20 cellular contexts compared by ENCODE assay signal in the genomic region with DNA sequence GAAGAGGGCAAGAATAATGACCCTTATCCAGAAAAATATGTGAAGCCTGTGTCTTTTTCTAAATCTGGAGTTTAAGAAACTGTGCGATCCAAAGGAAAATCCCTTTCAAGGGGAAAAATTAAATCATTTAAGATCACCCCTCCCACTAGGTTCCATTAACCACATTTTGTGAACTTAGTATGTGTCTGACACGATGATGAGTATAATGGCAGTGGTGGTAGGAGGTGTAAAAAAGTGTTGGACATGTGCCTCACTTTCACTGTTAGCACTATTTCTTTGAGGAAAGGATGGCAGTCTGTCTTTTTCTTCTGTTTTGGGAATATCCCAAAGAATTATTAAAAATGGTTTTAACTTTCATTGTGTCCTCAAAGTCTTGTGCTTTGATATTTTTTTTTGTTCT.
DNase-seq lines count a peak whose midpoint lies in the region; ATAC-seq, FAIRE-seq and TF ChIP-seq lines count a peak whose summit lies in the region.
"Had no signal": no experiment of that assay in that cellular context is flagged by ENCODE, and none has a peak within 500 bp of the region (broad histone marks: within the 10 kb centered on the region; RNA-seq: fewer than 3 reads in every experiment).

No MANE protein-coding gene starts in this region.

- peak overlapping the region; percentile 35 for H3K23ac ChIP-seq in IMR-90 (ENCODE audit: low read depth, low read length)

- ATAC-seq in HepG2 (no peak), right lobe of liver (no peak), IMR-90 (ENCODE audit: low read depth) (no peak), GM19395 (IDR thresholded peaks at IDR 0.05; ENCODE audit: unreplicated experiment) (no peak)
- peak; percentile 25 for ATAC-seq in activated T-helper 17 cell treated with anti-CD3 and anti-CD28 coated beads, Interleukin-2, amount 50 U/mL, for 72 hours (replicated peaks)

- H3K27me3 Mint-ChIP-seq in activated T-helper 17 cell treated with anti-CD3 and anti-CD28 coated beads, Interleukin-2, amount 50 U/mL, for 72 hours: no peaks in the 10 kb centered on the region
- H3K27me3 Mint-ChIP-seq: CD4-positive, alpha-beta memory T cell had no signal

- no peak overlapping the region for H3K14ac ChIP-seq in IMR-90 (replicated peaks; ENCODE audit: low read depth, low read length)

- no peak overlapping the region for H3K56ac ChIP-seq in IMR-90 (ENCODE audit: extremely low read depth, insufficient read depth, low read length)

- H3K4me1 ChIP-seq in HepG2 (ENCODE audit: insufficient read depth, low read length): peaks cover 18% of the 10 kb centered on the region
- H3K4me1 ChIP-seq in right lobe of liver: peaks cover 0 to 4% (median 0%) of the 10 kb centered on the region in 4 donors
- H3K4me1 ChIP-seq in IMR-90 (ENCODE audit: control insufficient read depth, insufficient read depth, low read length): peaks cover 13% of the 10 kb centered on the region
- H3K4me1 ChIP-seq: BE2C had no signal

- TF ChIP-seq CTCF in HepG2 (CRISPR knock-in tag; IDR thresholded peaks at IDR 0.05) (no peak), right lobe of liver (IDR thresholded peaks at IDR 0.05) (no peak), IMR-90 (conservative IDR thresholded peaks at IDR 0.05; ENCODE audit: low read depth, low read length) (no peak)

- no peaks in the 10 kb centered on the region for H3K36me3 ChIP-seq in HepG2 (replicated peaks in 1 of 2; ENCODE audit: control insufficient read depth in 1 of 2, insufficient read depth in 2 of 2, low read length in 2 of 2)
- H3K36me3 ChIP-seq in right lobe of liver: no peaks in the 10 kb centered on the region
- no peaks in the 10 kb centered on the region for H3K36me3 ChIP-seq in IMR-90 (ENCODE audit: control insufficient read depth, insufficient read depth, low read length)
- H3K36me3 ChIP-seq: BE2C had no signal

- H2AK9ac ChIP-seq in IMR-90 (replicated peaks; ENCODE audit: low read depth, low read length, poor library complexity): no peak overlapping the region

- no peak overlapping the region for H3K4me3 ChIP-seq in HepG2 (replicated peaks in 1 of 3; ENCODE audit: insufficient read depth in 1 of 3, low read depth in 2 of 3, low read length in 3 of 3)
- H3K4me3 ChIP-seq in right lobe of liver: no peak overlapping the region
- no peak overlapping the region for H3K4me3 ChIP-seq in IMR-90 (ENCODE audit: insufficient read depth, low read depth, low read length)

- H3K27me3 ChIP-seq in HepG2 (ENCODE audit: control insufficient read depth in 1 of 2, insufficient read depth in 2 of 2, low read length in 2 of 2) (no peaks in the 10 kb centered on the region), right lobe of liver (no peaks in the 10 kb centered on the region), IMR-90 (ENCODE audit: control insufficient read depth, insufficient read depth, low read length) (no peaks in the 10 kb centered on the region)
- H3K27me3 ChIP-seq: BE2C had no signal

- H3K4me3 Mint-ChIP-seq in activated T-helper 17 cell treated with anti-CD3 and anti-CD28 coated beads, Interleukin-2, amount 50 U/mL, for 72 hours: no peak overlapping the region
- H3K4me3 Mint-ChIP-seq: CD4-positive, alpha-beta memory T cell; H9 had no signal

- H3K27ac ChIP-seq in HepG2 (ENCODE audit: extremely low read length, insufficient read depth, low read length) (no peak overlapping the region), right lobe of liver (no peak overlapping the region), IMR-90 (ENCODE audit: insufficient read depth, low read length) (no peak overlapping the region)
- H3K27ac ChIP-seq: C4-2B had no signal

- H2AFZ ChIP-seq in HepG2 (ENCODE audit: low read length) (no peak overlapping the region), IMR-90 (replicated peaks; ENCODE audit: low read length, poor library complexity) (no peak overlapping the region)

- H4K5ac ChIP-seq in IMR-90 (ENCODE audit: low read depth, low read length): peak overlapping the region; percentile 84; the same call in 1 of the 2 replicates

- DNase-seq in HepG2 (ENCODE audit: low spot score): no peak
- DNase-seq in right lobe of liver: no peak
- no peak for DNase-seq in IMR-90
- peak; percentile 29 for DNase-seq in superior temporal gyrus (ENCODE audit: extremely low spot score)
- no peak for DNase-seq in T-helper 2 cell
- DNase-seq in COLO829 (ENCODE audit: low spot score): no peak
- DNase-seq: BE2C; CD4-positive, alpha-beta memory T cell; COR-L47; DMS153; DND-41; GDM1; GOT3; H9 had no signal

- peak; percentile 8 for FAIRE-seq in HepG2 (lab: Jason Lieb, UNC)
- FAIRE-seq: A204.1, D721Med, GM12892 had no signal

- peak overlapping the region; percentile 69 for H2BK120ac ChIP-seq in IMR-90 (ENCODE audit: low read depth, low read length)

- peak overlapping the region; percentile 84; the same call in 1 of the 2 replicates for H3K18ac ChIP-seq in IMR-90 (ENCODE audit: low read depth, low read length)

- H2BK20ac ChIP-seq in IMR-90 (ENCODE audit: low read depth, low read length): peak overlapping the region; percentile 72; the same call in 1 of the 2 replicates

- H3K79me1 ChIP-seq in IMR-90 (ENCODE audit: low read depth in 1 of 2, low read length in 2 of 2): 0 out of 4 replicates have a peak, but pooled peaks cover 0 to 3% of the 10 kb centered on the region in 2 experiments

- 51% methylated on average over 2 of the region's 2 CpGs for WGBS in HepG2 (ENCODE audit: low lambda C conversion rate)
- 82% methylated on average over 2 of the region's 2 CpGs for WGBS in right lobe of liver (ENCODE audit: insufficient coverage, low coverage, low lambda C conversion rate, missing lambda C conversion rate)
- no CpG with 5 or more reads among the region's 2 CpGs for WGBS in IMR-90 (ENCODE audit: extremely low coverage in 2 of 2, insufficient read length in 1 of 2), 2 experiments

- TF ChIP-seq RAD21 in HepG2 (CRISPR knock-in tag; IDR thresholded peaks at IDR 0.05) (no peak), IMR-90 (IDR thresholded peaks at IDR 0.05; ENCODE audit: low read length) (no peak)

- intact Hi-C loops in HepG2 (cut with micrococcal nuclease; ENCODE audit: unreplicated experiment): no loop called here
- intact Hi-C loops in right lobe of liver (cut with DNase I): no loop called here
- intact Hi-C loops in IMR-90 (cut with micrococcal nuclease): no loop called here

- H3K4me2 ChIP-seq in HepG2 (ENCODE audit: low read depth, low read length) (no peak overlapping the region), IMR-90 (ENCODE audit: low read depth, low read length) (no peak overlapping the region)

- no peak overlapping the region for H2BK5ac ChIP-seq in IMR-90 (ENCODE audit: low read depth, low read length, poor library complexity, severe bottlenecking)

- CTCF ChIA-PET in HepG2 (lab: Yijun Ruan, JAX; ENCODE audit: low intra/inter-chr PET ratio, low total read pairs): no interaction called here
- CTCF ChIA-PET in IMR-90 (lab: Yijun Ruan, JAX): interaction anchor here (0.6 kb wide), 1 partner anchor 96 kb away, joined by 4 read pairs; no protein-coding TSS in a partner anchor

- no TSS peak for BruUV-seq in HepG2 (replicated peaks; lab: Mats Ljungman, UMichigan)
- no TSS peak for BruUV-seq in IMR-90 (replicated peaks; lab: Mats Ljungman, UMichigan)

- no peaks in the 10 kb centered on the region for H3K9me3 Mint-ChIP-seq in activated T-helper 17 cell treated with anti-CD3 and anti-CD28 coated beads, Interleukin-2, amount 50 U/mL, for 72 hours
- H3K9me3 Mint-ChIP-seq: CD4-positive, alpha-beta memory T cell; H9 had no signal

- H2AK5ac ChIP-seq in IMR-90 (ENCODE audit: low read depth, low read length): 0 out of 2 replicates have a peak overlapping the region, but pooled peaks have one; percentile 77

- H2BK15ac ChIP-seq in IMR-90 (ENCODE audit: low read depth, low read length): peak overlapping the region; percentile 59; the same call in 1 of the 3 replicates

- TF ChIP-seq EP300 in HepG2 (IDR thresholded peaks at IDR 0.05; ENCODE audit: low read depth in 2 of 2, low read length in 2 of 2): no peak
- TF ChIP-seq EP300 in HepG2 (CRISPR knock-in tag; IDR thresholded peaks at IDR 0.05; ENCODE audit: borderline replicate concordance): no peak

- no peak overlapping the region; the same call in 1 of the 2 replicates for H4K91ac ChIP-seq in IMR-90 (ENCODE audit: insufficient read depth, low read depth, low read length)

- POLR2A ChIA-PET in HepG2 (lab: Yijun Ruan, JAX): no interaction called here
- POLR2A ChIA-PET in IMR-90 (lab: Charles Lee; ENCODE audit: unreplicated experiment): interaction anchor here (0.6 kb wide), 1 partner anchor 312 kb away, joined by 3 read pairs; no protein-coding TSS in a partner anchor

- H3K27ac Mint-ChIP-seq in activated T-helper 17 cell treated with anti-CD3 and anti-CD28 coated beads, Interleukin-2, amount 50 U/mL, for 72 hours: no peak overlapping the region
- H3K27ac Mint-ChIP-seq: CD4-positive, alpha-beta memory T cell; H9 had no signal

- 0 out of 2 replicates have a peak, but pooled peaks cover 4% of the 10 kb centered on the region for H3K9me1 ChIP-seq in IMR-90 (ENCODE audit: insufficient read depth, low read length)

- no peaks in the 10 kb centered on the region for H3K36me3 Mint-ChIP-seq in activated T-helper 17 cell treated with anti-CD3 and anti-CD28 coated beads, Interleukin-2, amount 50 U/mL, for 72 hours (ENCODE audit: low read depth)
- H3K36me3 Mint-ChIP-seq: CD4-positive, alpha-beta memory T cell had no signal

- in situ Hi-C loops in HepG2 (cut with HindIII; ENCODE audit: extremely low pct_ligation_motif_present, low pct_unique_long_range_greater_than_20kb) (loop anchor here (10.0 kb wide), 1 partner anchor 392 kb away; a partner anchor contains a TSS), IMR-90 (cut with MboI; ENCODE audit: low sequenced_read_pairs) (loop anchor here (10.0 kb wide), 1 partner anchor 392 kb away; a partner anchor contains a TSS)

- H4K8ac ChIP-seq in IMR-90 (ENCODE audit: low read depth in 2 of 2, low read length in 2 of 2): peak overlapping the region in 1 of 2 experiments; percentile 50; a peak in 1 of 4 replicates

- TF ChIP-seq POLR2A in HepG2 (IDR thresholded peaks at IDR 0.05; ENCODE audit: insufficient read depth in 1 of 2, low read depth in 2 of 2, low read length in 2 of 2) (no peak), right lobe of liver (IDR thresholded peaks at IDR 0.05) (no peak), IMR-90 (IDR thresholded peaks at IDR 0.05; ENCODE audit: low read depth, low read length) (no peak)

- H3K9me3 ChIP-seq in HepG2 (ENCODE audit: low read length) (no peaks in the 10 kb centered on the region), right lobe of liver (no peaks in the 10 kb centered on the region), IMR-90 (ENCODE audit: control insufficient read depth, insufficient read depth, low read length) (no peaks in the 10 kb centered on the region)
- H3K9me3 ChIP-seq: BE2C had no signal

- peak overlapping the region; percentile 40; the same call in 1 of the 2 replicates for H3K4ac ChIP-seq in IMR-90 (ENCODE audit: low read depth, low read length)

- dilution Hi-C loops in IMR-90 (cut with HindIII; ENCODE audit: low sequenced_read_pairs, unreplicated experiment): no loop called here

- no peaks in the 10 kb centered on the region for H3K79me2 ChIP-seq in HepG2 (ENCODE audit: insufficient read depth, low read length)

- H3K9ac ChIP-seq in HepG2 (ENCODE audit: insufficient read depth, low read depth, low read length) (no peak overlapping the region), IMR-90 (ENCODE audit: low read depth, low read length) (no peak overlapping the region)

- H4K20me1 ChIP-seq in HepG2 (ENCODE audit: insufficient read depth, low read length) (no peaks in the 10 kb centered on the region), IMR-90 (ENCODE audit: insufficient read depth, low read length) (no peaks in the 10 kb centered on the region)

- peaks cover 10% of the 10 kb centered on the region for H3K4me1 Mint-ChIP-seq in activated T-helper 17 cell treated with anti-CD3 and anti-CD28 coated beads, Interleukin-2, amount 50 U/mL, for 72 hours
